Comparison of ENCODE assay signal across 20 cellular contexts in genomic region chr19:47703301-47703700, GRCh38. TPM values are rescaled to one million over a fixed set of nuclear protein-coding genes. Genes with fewer than 3 reads are reported as not detected.
A peak's percentile ranks its signal among the peaks of the same experiment; 100 is the strongest.
DNase-seq lines count a peak whose midpoint lies in the region; ATAC-seq and TF ChIP-seq lines count a peak whose summit lies in the region.
"Had no signal": no experiment of that assay in that cellular context is flagged by ENCODE, and none has a peak within 500 bp of the region (broad histone marks: within the 10 kb centered on the region; RNA-seq: fewer than 3 reads in every experiment).

No MANE protein-coding gene starts in this region.

- H3K4me1 ChIP-seq in IMR-90 (ENCODE audit: control insufficient read depth, insufficient read depth, low read length) (peaks cover 5% of the 10 kb centered on the region), gastroesophageal sphincter (peaks cover 0 to 34% (median 0%) of the 10 kb centered on the region in 3 donors), stomach smooth muscle (ENCODE audit: control insufficient read depth, insufficient read depth, low read length) (peaks cover 9% of the 10 kb centered on the region)

- H3K9ac ChIP-seq in IMR-90 (ENCODE audit: low read depth, low read length): no peak overlapping the region
- H3K9ac ChIP-seq in stomach smooth muscle (ENCODE audit: low read length in 2 of 2): no peak overlapping the region

- in situ Hi-C loops in IMR-90 (cut with MboI; ENCODE audit: low sequenced_read_pairs): loop anchor here (25.0 kb wide), 1 partner anchor 416 kb away; no protein-coding TSS in a partner anchor

- peak overlapping the region; percentile 43; the same call in 1 of the 2 replicates for H3K27ac ChIP-seq in IMR-90 (ENCODE audit: insufficient read depth, low read length)
- H3K27ac ChIP-seq in WERI-Rb-1: no peak overlapping the region
- peak overlapping the region; percentile 25 to 73 (median 48) for H3K27ac ChIP-seq in gastroesophageal sphincter
- H3K27ac ChIP-seq in stomach smooth muscle (ENCODE audit: low read length): peak overlapping the region; percentile 18
- H3K27ac ChIP-seq: HL-60 had no signal

- peak overlapping the region; percentile 37 for H2BK120ac ChIP-seq in IMR-90 (ENCODE audit: low read depth, low read length)

- no peak overlapping the region; the same call in 1 of the 2 replicates for H3K56ac ChIP-seq in IMR-90 (ENCODE audit: extremely low read depth, insufficient read depth, low read length)

- TF ChIP-seq EP300 in gastroesophageal sphincter (IDR thresholded peaks at IDR 0.05): no peak

- H3K36me3 ChIP-seq in IMR-90 (ENCODE audit: control insufficient read depth, insufficient read depth, low read length): peaks cover 34% of the 10 kb centered on the region; the same call in 1 of the 2 replicates
- peaks cover 38% of the 10 kb centered on the region for H3K36me3 ChIP-seq in WERI-Rb-1
- peaks cover 0 to 48% of the 10 kb centered on the region in 2 donors for H3K36me3 ChIP-seq in gastroesophageal sphincter
- peaks cover 10 to 17% of the 10 kb centered on the region in 2 donors for H3K36me3 ChIP-seq in stomach smooth muscle (ENCODE audit: control insufficient read depth in 2 of 2, insufficient read depth in 2 of 2, low read length in 2 of 2)

- H3K4me3 ChIP-seq in IMR-90 (ENCODE audit: insufficient read depth, low read depth, low read length) (no peak overlapping the region), WERI-Rb-1 (ENCODE audit: low read depth, low read length) (no peak overlapping the region), gastroesophageal sphincter (no peak overlapping the region), stomach smooth muscle (ENCODE audit: low read length in 2 of 2) (no peak overlapping the region)

- no peak overlapping the region for H2AFZ ChIP-seq in IMR-90 (replicated peaks; ENCODE audit: low read length, poor library complexity)

- peak overlapping the region; percentile 78 for H2AK5ac ChIP-seq in IMR-90 (ENCODE audit: low read depth, low read length)

- no peak for TF ChIP-seq RAD21 in IMR-90 (IDR thresholded peaks at IDR 0.05; ENCODE audit: low read length)

- no TSS peak for BruUV-seq in IMR-90 (replicated peaks; lab: Mats Ljungman, UMichigan)

- peak overlapping the region in 1 of 2 experiments; percentile 30; a peak in 1 of 4 replicates for H4K8ac ChIP-seq in IMR-90 (ENCODE audit: low read depth in 2 of 2, low read length in 2 of 2)

- H3K27me3 ChIP-seq in IMR-90 (ENCODE audit: control insufficient read depth, insufficient read depth, low read length) (no peaks in the 10 kb centered on the region), WERI-Rb-1 (ENCODE audit: insufficient read depth, low read depth, severe bottlenecking) (no peaks in the 10 kb centered on the region), gastroesophageal sphincter (no peaks in the 10 kb centered on the region), stomach smooth muscle (ENCODE audit: control insufficient read depth in 1 of 2, insufficient read depth in 2 of 2, low read length in 2 of 2) (no peaks in the 10 kb centered on the region)

- dilution Hi-C loops in IMR-90 (cut with HindIII; ENCODE audit: low sequenced_read_pairs, unreplicated experiment): no loop called here

- peak overlapping the region; percentile 71 for H4K5ac ChIP-seq in IMR-90 (ENCODE audit: low read depth, low read length)

- peak overlapping the region; percentile 15 for H3K4ac ChIP-seq in IMR-90 (ENCODE audit: low read depth, low read length)

- CTCF ChIA-PET in IMR-90 (lab: Yijun Ruan, JAX): interaction anchor here (0.6 to 1.6 kb wide), 4 partner anchors 9 to 267 kb away, joined by 3 to 8 read pairs (median 4); partner anchors contain the start of gene EHD2

- H2BK20ac ChIP-seq in IMR-90 (ENCODE audit: low read depth, low read length): peak overlapping the region; percentile 6; the same call in 1 of the 2 replicates

- 0 out of 3 replicates have a peak overlapping the region, but pooled peaks have one; percentile 52 for H2BK15ac ChIP-seq in IMR-90 (ENCODE audit: low read depth, low read length)

- H2AK9ac ChIP-seq in IMR-90 (replicated peaks; ENCODE audit: low read depth, low read length, poor library complexity): no peak overlapping the region

- DNase-seq in IMR-90 (no peak), WERI-Rb-1 (peak; percentile 62), T1000 (lab: John Stamatoyannopoulos, UW) (no peak), NCI-H2107 (lab: John Stamatoyannopoulos, UW) (no peak)
- DNase-seq: ACHN, AML-193, DMS 273 treated with DMSO at 0.1 percent for 48 hours, DND-41, Karpas-422, NCI-H1417 treated with DMSO at 0.1 percent for 48 hours, NCI-H187 treated with DMSO at 0.1 percent for 48 hours, NCI-H226, NCI-H524, PC-3 had no signal

- no peak overlapping the region for H3K23ac ChIP-seq in IMR-90 (ENCODE audit: low read depth, low read length)

- peaks cover 4% of the 10 kb centered on the region; the same call in 1 of the 2 replicates for H3K9me3 ChIP-seq in IMR-90 (ENCODE audit: control insufficient read depth, insufficient read depth, low read length)
- no peaks in the 10 kb centered on the region for H3K9me3 ChIP-seq in WERI-Rb-1 (ENCODE audit: severe bottlenecking)
- no peaks in the 10 kb centered on the region for H3K9me3 ChIP-seq in gastroesophageal sphincter
- peaks cover 0 to 3% of the 10 kb centered on the region in 2 donors for H3K9me3 ChIP-seq in stomach smooth muscle (ENCODE audit: control insufficient read depth in 2 of 2, low read length in 2 of 2)

- H3K14ac ChIP-seq in IMR-90 (replicated peaks; ENCODE audit: low read depth, low read length): no peak overlapping the region

- peaks cover 4% of the 10 kb centered on the region for H3K9me1 ChIP-seq in IMR-90 (ENCODE audit: insufficient read depth, low read length)

- POLR2A ChIA-PET in IMR-90 (lab: Charles Lee; ENCODE audit: unreplicated experiment): no interaction called here

- H3K4me2 ChIP-seq in IMR-90 (ENCODE audit: low read depth, low read length): no peak overlapping the region

- H3K18ac ChIP-seq in IMR-90 (ENCODE audit: low read depth, low read length): peak overlapping the region; percentile 75

- H2BK5ac ChIP-seq in IMR-90 (ENCODE audit: low read depth, low read length, poor library complexity, severe bottlenecking): peak overlapping the region; percentile 70

- no peak for ATAC-seq in IMR-90 (ENCODE audit: low read depth)
- no peak for ATAC-seq in gastroesophageal sphincter
- ATAC-seq in GM21717 (IDR thresholded peaks at IDR 0.05; ENCODE audit: unreplicated experiment): no peak
- ATAC-seq: PC-3 had no signal

- H4K20me1 ChIP-seq in IMR-90 (ENCODE audit: insufficient read depth, low read length): peaks cover 41% of the 10 kb centered on the region

- intact Hi-C loops in IMR-90 (cut with micrococcal nuclease): no loop called here

- no peak for TF ChIP-seq CTCF in IMR-90 (conservative IDR thresholded peaks at IDR 0.05; ENCODE audit: low read depth, low read length)
- TF ChIP-seq CTCF in WERI-Rb-1 (IDR thresholded peaks at IDR 0.05; ENCODE audit: low read depth, low read length): no peak
- TF ChIP-seq CTCF in gastroesophageal sphincter (IDR thresholded peaks at IDR 0.05): no peak

- 100% methylated on average over 3 of the region's 5 CpGs; no CpG with 5 or more reads in 1 of the 2 experiments for WGBS in IMR-90 (ENCODE audit: extremely low coverage in 2 of 2, insufficient read length in 1 of 2), 2 experiments
- 82 to 100% methylated on average over 1 to 2 of the region's 5 CpGs for WGBS in gastroesophageal sphincter (ENCODE audit: low coverage in 1 of 2), 2 donors

- H3K79me1 ChIP-seq in IMR-90 (ENCODE audit: low read depth in 1 of 2, low read length in 2 of 2): peaks cover 0 to 16% of the 10 kb centered on the region in 2 experiments; a peak in 2 of 4 replicates

- H4K91ac ChIP-seq in IMR-90 (ENCODE audit: insufficient read depth, low read depth, low read length): peak overlapping the region; percentile 66

- TF ChIP-seq POLR2A in IMR-90 (IDR thresholded peaks at IDR 0.05; ENCODE audit: low read depth, low read length) (no peak), gastroesophageal sphincter (IDR thresholded peaks at IDR 0.05) (no peak)

TF ChIP-seq in IMR-90, 13 proteins besides CTCF, POLR2A, EP300 and RAD21 (continues in another document):
- TF ChIP-seq FOS (IDR thresholded peaks at IDR 0.05; ENCODE audit: low read depth, low read length) (no peak), MAFK (IDR thresholded peaks at IDR 0.05; ENCODE audit: low read depth, low read length) (no peak), CHD1 (IDR thresholded peaks at IDR 0.05; ENCODE audit: low read depth, low read length) (no peak), MXI1 (IDR thresholded peaks at IDR 0.05; ENCODE audit: borderline replicate concordance, low read depth, low read length) (no peak), RCOR1 (IDR thresholded peaks at IDR 0.05; ENCODE audit: insufficient replicate concordance, low read length) (no peak), USF2 (IDR thresholded peaks at IDR 0.05; ENCODE audit: low read depth, low read length) (no peak), SMC3 (IDR thresholded peaks at IDR 0.05; ENCODE audit: low read depth, low read length) (no peak), CEBPB (IDR thresholded peaks at IDR 0.05; ENCODE audit: low read depth, low read length) (no peak)

RNA-seq across cellular contexts. Expression of gene EHD2, which starts 9.9 kb away (rescaled TPM):
- total RNA-seq in IMR-90 (2012; rRNA removed) (31.9 and 35.3 TPM in 2 replicates), gastroesophageal sphincter (100 to 1,000 TPM; 149 to 383 (median 159) TPM)
- polyA plus RNA-seq in IMR-90 (2012; rRNA removed): 152 and 181 TPM in 2 replicates
- polyA plus RNA-seq in IMR-90 (2012; cell fraction: cytosol; rRNA removed): 132 and 206 TPM in 2 replicates
- polyA plus RNA-seq in IMR-90 (2012; cell fraction: nucleus; rRNA removed; ENCODE audit: low replicate concordance): 65.9 and 110 TPM in 2 replicates
- total RNA-seq: G401 had no signal
- polyA plus RNA-seq: CD14-positive monocyte had no signal

RNA-seq across cellular contexts. Expression of gene NOP53, which starts 42.0 kb away (rescaled TPM):
- 57.2 and 59.5 TPM in 2 replicates for total RNA-seq in IMR-90 (2012; rRNA removed)
- polyA plus RNA-seq in IMR-90 (2012; rRNA removed): 83.2 and 85.9 TPM in 2 replicates
- polyA plus RNA-seq in IMR-90 (2012; cell fraction: cytosol; rRNA removed): 155 and 156 TPM in 2 replicates
- 99.3 and 145 TPM in 2 replicates for polyA plus RNA-seq in IMR-90 (2012; cell fraction: nucleus; rRNA removed; ENCODE audit: low replicate concordance)
- 100 to 1,000 TPM; 332 to 592 (median 362) TPM for total RNA-seq in gastroesophageal sphincter
